1 cellular context compared by ENCODE assay signal in the genomic region with DNA sequence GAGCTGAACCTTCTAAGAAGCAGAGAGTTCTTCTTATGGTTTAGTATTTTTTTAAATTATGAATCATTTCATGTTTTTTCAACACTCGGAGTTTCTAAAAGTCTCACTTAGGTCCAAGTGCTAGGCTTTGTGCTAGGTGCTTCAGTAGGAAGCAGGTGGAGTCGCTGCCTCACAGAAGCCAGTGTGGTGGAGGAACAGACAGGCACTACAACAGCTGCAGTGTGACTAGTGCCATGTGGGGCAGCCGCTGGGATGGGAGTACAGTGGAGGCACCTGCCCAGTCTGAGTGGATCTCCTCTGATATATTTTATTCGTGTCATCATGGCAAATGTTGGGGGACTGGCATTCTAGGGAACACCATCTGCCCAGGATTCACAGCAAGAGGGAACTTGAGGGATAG.
TF ChIP-seq lines count a peak whose summit lies in the region.

No MANE protein-coding gene starts in this region.

TF ChIP-seq in WTC11, 78 proteins besides CTCF, POLR2A, EP300 and RAD21 (continued from another document):
- TF ChIP-seq, protein P1, sequence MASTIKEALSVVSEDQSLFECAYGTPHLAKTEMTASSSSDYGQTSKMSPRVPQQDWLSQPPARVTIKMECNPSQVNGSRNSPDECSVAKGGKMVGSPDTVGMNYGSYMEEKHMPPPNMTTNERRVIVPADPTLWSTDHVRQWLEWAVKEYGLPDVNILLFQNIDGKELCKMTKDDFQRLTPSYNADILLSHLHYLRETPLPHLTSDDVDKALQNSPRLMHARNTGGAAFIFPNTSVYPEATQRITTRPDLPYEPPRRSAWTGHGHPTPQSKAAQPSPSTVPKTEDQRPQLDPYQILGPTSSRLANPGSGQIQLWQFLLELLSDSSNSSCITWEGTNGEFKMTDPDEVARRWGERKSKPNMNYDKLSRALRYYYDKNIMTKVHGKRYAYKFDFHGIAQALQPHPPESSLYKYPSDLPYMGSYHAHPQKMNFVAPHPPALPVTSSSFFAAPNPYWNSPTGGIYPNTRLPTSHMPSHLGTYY (CRISPR knock-in tag; IDR thresholded peaks at IDR 0.05): no peak
- no peak for TF ChIP-seq ZNF423 (CRISPR knock-in tag; IDR thresholded peaks at IDR 0.05)
- no peak for TF ChIP-seq FOXJ3 (CRISPR knock-in tag; IDR thresholded peaks at IDR 0.05; ENCODE audit: borderline replicate concordance)
- TF ChIP-seq, protein P2, sequence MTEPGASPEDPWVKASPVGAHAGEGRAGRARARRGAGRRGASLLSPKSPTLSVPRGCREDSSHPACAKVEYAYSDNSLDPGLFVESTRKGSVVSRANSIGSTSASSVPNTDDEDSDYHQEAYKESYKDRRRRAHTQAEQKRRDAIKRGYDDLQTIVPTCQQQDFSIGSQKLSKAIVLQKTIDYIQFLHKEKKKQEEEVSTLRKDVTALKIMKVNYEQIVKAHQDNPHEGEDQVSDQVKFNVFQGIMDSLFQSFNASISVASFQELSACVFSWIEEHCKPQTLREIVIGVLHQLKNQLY (CRISPR knock-in tag; IDR thresholded peaks at IDR 0.05): no peak
- TF ChIP-seq GTF2I (CRISPR knock-in tag; conservative IDR thresholded peaks at IDR 0.05): no peak
- TF ChIP-seq CREM (CRISPR knock-in tag; IDR thresholded peaks at IDR 0.05): no peak
